ENCODE assay signal across 26 cellular contexts in genomic region chr9:98517710-98518109, GRCh38.
"Had no signal": no experiment of that assay in that cellular context is flagged by ENCODE, and none has a peak within 500 bp of the region (broad histone marks: within the 10 kb centered on the region; RNA-seq: fewer than 3 reads in every experiment).

No MANE protein-coding gene starts in this region.

- H3K27ac ChIP-seq: RWPE1, SJCRH30 had no signal

- H3K27ac Mint-ChIP-seq: activated CD8-positive, alpha-beta T cell treated with anti-CD3 and anti-CD28 coated beads for 36 hours; activated naive CD4-positive, alpha-beta T cell treated with anti-CD3 and anti-CD28 coated beads, Interleukin-2, amount 10 ng/mL, durations not matched to agents 7 days and 5 days; activated naive CD8-positive, alpha-beta T cell treated with anti-CD3 and anti-CD28 coated beads for 36 hours; activated T-cell treated with anti-CD3 and anti-CD28 coated beads, Interleukin-2, amount 50 U/mL, for 72 hours; activated T-helper 2 cell treated with anti-CD3 and anti-CD28 coated beads, Interferon-gamma antibody, Interleukin-2, Interleukin-4, amounts not matched to agents 10 μg/mL and 5 μg/mL and 100 μg/mL, durations not matched to agents 14 hours and 24 hours and 36 hours; T-helper 2 cell treated with Interferon-gamma antibody and Interleukin-4, amounts not matched to agents 5 μg/mL and 100 μg/mL, for 36 hours had no signal

- H3K9me3 ChIP-seq: SJCRH30, SK-N-SH had no signal

- H3K27me3 ChIP-seq: SJCRH30 had no signal

- H3K4me3 Mint-ChIP-seq: activated CD8-positive, alpha-beta T cell treated with anti-CD3 and anti-CD28 coated beads for 36 hours; activated naive CD4-positive, alpha-beta T cell treated with anti-CD3 and anti-CD28 coated beads, Interleukin-2, amount 10 ng/mL, durations not matched to agents 7 days and 5 days; activated naive CD8-positive, alpha-beta T cell treated with anti-CD3 and anti-CD28 coated beads for 36 hours; activated T-cell treated with anti-CD3 and anti-CD28 coated beads, Interleukin-2, amount 50 U/mL, for 72 hours; T-helper 2 cell treated with Interferon-gamma antibody and Interleukin-4, amounts not matched to agents 5 μg/mL and 100 μg/mL, for 36 hours had no signal

- H3K36me3 Mint-ChIP-seq: activated naive CD4-positive, alpha-beta T cell treated with anti-CD3 and anti-CD28 coated beads, Interleukin-2, amount 10 ng/mL, durations not matched to agents 7 days and 5 days; activated naive CD8-positive, alpha-beta T cell treated with anti-CD3 and anti-CD28 coated beads for 36 hours had no signal

- DNase-seq: activated CD4-positive, alpha-beta T cell treated with anti-CD3 and anti-CD28 coated beads, Interleukin-2, amount 50 U/mL, for 1 hour; activated CD4-positive, CD25-positive, alpha-beta regulatory T cell; activated CD8-positive, alpha-beta memory T cell treated with anti-CD3 and anti-CD28 coated beads, Interleukin-2, amount 50 U/mL, for 4 hours; activated CD8-positive, alpha-beta T cell treated with anti-CD3 and anti-CD28 coated beads for 36 hours; activated gamma-delta T cell treated with Interleukin-2 at 50 U/mL for 16 hours; activated naive CD4-positive, alpha-beta T cell treated with anti-CD3 and anti-CD28 coated beads, Interleukin-2, amount 10 ng/mL, durations not matched to agents 7 days and 5 days; activated naive CD8-positive, alpha-beta T cell treated with anti-CD3 and anti-CD28 coated beads for 36 hours; activated T-cell treated with anti-CD3 and anti-CD28 coated beads, Interleukin-2, amount 50 U/mL, for 72 hours; cerebellar nuclear complex; Kasumi-1; NCI-H1048; NCI-H146; NCI-H187 treated with DMSO at 0.1 percent for 48 hours; NCI-H2081 treated with DMSO at 0.1 percent for 48 hours; NCI-H2171; NCI-H2227 treated with DMSO at 0.1 percent for 48 hours; NCI-H446 treated with DMSO at 0.1 percent for 48 hours; NCI-H526 treated with DMSO at 0.1 percent for 48 hours; NCI-H82; Right ventricle myocardium superior; SK-N-SH; T-helper 1 cell had no signal

- H3K4me2 ChIP-seq: SK-N-SH had no signal

- ATAC-seq: activated CD8-positive, alpha-beta T cell treated with anti-CD3 and anti-CD28 coated beads for 36 hours; activated T-cell treated with anti-CD3 and anti-CD28 coated beads, Interleukin-2, amount 50 U/mL, for 72 hours had no signal

- H3K4me1 Mint-ChIP-seq: activated naive CD4-positive, alpha-beta T cell treated with anti-CD3 and anti-CD28 coated beads, Interleukin-2, amount 10 ng/mL, durations not matched to agents 7 days and 5 days; activated naive CD8-positive, alpha-beta T cell treated with anti-CD3 and anti-CD28 coated beads for 36 hours had no signal

- H3K9me3 Mint-ChIP-seq: activated CD8-positive, alpha-beta T cell treated with anti-CD3 and anti-CD28 coated beads for 36 hours; activated naive CD4-positive, alpha-beta T cell treated with anti-CD3 and anti-CD28 coated beads, Interleukin-2, amount 10 ng/mL, durations not matched to agents 7 days and 5 days; activated naive CD8-positive, alpha-beta T cell treated with anti-CD3 and anti-CD28 coated beads for 36 hours; activated T-cell treated with anti-CD3 and anti-CD28 coated beads, Interleukin-2, amount 50 U/mL, for 72 hours; activated T-helper 2 cell treated with anti-CD3 and anti-CD28 coated beads, Interferon-gamma antibody, Interleukin-2, Interleukin-4, amounts not matched to agents 10 μg/mL and 5 μg/mL and 100 μg/mL, durations not matched to agents 14 hours and 24 hours and 36 hours; T-helper 2 cell treated with Interferon-gamma antibody and Interleukin-4, amounts not matched to agents 5 μg/mL and 100 μg/mL, for 36 hours had no signal

- H3K4me1 ChIP-seq: SJCRH30 had no signal

- H3K36me3 ChIP-seq: SJCRH30 had no signal

- H3K9ac ChIP-seq: SK-N-SH had no signal

- H3K4me3 ChIP-seq: SJCRH30 had no signal

- H3K9me2 ChIP-seq: SK-N-SH had no signal
